ENCODE assay signal across 2 cellular contexts in the genomic region with DNA sequence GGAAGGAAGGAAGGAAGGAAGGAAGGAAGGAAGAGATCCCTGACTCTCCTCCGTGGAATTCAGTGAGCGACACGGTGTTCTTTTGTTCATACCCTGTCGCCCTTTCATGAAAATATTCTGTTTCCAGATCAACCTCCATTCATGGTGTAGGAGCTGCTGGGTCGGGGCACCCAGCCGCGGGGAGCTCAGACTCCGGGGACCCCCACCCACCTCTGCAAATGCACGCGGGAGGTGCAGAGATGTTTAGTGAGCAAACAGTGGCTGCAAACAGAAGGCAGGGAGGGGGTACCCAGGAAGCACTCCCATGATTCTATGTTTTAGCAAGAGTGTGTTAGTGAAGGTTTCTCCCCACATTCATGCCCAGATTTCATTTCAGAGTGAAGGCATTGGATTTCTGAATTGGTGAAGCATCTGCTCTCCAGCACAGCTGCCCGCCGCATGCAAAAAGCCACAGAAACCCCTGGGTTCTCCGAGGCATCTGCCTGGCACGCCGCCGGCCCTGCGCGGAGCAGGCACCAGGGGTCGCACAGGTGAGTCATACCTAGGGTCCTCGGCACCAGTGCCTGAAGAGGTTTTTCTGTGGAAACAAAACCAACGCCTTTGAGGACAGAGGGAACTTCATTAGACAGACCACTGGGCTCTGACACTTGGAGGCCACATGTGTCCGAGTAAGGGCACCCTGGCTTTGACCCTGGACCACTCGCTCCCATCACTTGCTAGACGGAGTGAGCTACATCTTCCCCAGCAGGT.
TF ChIP-seq lines count a peak whose summit lies in the region.

No MANE protein-coding gene starts in this region.

TF ChIP-seq in SK-N-SH, 30 proteins besides CTCF, POLR2A, EP300 and RAD21 (continued from another document):
- no peak for TF ChIP-seq TAF1 (IDR thresholded peaks at IDR 0.05; ENCODE audit: borderline replicate concordance, low read depth, low read length)
- no peak for TF ChIP-seq TCF12 (IDR thresholded peaks at IDR 0.05)
- no peak for TF ChIP-seq RXRA (IDR thresholded peaks at IDR 0.05; ENCODE audit: borderline replicate concordance, low read depth)
- no peak for TF ChIP-seq NFIC (IDR thresholded peaks at IDR 0.05; ENCODE audit: borderline replicate concordance)
- TF ChIP-seq, protein P1, sequence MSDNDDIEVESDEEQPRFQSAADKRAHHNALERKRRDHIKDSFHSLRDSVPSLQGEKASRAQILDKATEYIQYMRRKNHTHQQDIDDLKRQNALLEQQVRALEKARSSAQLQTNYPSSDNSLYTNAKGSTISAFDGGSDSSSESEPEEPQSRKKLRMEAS (IDR thresholded peaks at IDR 0.05; ENCODE audit: low read depth): no peak
- no peak for TF ChIP-seq GABPA (IDR thresholded peaks at IDR 0.05; ENCODE audit: low read depth)
- no peak for TF ChIP-seq FOXJ3 (CRISPR knock-in tag; IDR thresholded peaks at IDR 0.05)

TF ChIP-seq in SK-N-SH treated with all-trans-retinoic acid at 6 μM for 48 hours, 23 proteins besides CTCF, POLR2A, EP300 and RAD21 (continued from another document):
- TF ChIP-seq, protein P2, sequence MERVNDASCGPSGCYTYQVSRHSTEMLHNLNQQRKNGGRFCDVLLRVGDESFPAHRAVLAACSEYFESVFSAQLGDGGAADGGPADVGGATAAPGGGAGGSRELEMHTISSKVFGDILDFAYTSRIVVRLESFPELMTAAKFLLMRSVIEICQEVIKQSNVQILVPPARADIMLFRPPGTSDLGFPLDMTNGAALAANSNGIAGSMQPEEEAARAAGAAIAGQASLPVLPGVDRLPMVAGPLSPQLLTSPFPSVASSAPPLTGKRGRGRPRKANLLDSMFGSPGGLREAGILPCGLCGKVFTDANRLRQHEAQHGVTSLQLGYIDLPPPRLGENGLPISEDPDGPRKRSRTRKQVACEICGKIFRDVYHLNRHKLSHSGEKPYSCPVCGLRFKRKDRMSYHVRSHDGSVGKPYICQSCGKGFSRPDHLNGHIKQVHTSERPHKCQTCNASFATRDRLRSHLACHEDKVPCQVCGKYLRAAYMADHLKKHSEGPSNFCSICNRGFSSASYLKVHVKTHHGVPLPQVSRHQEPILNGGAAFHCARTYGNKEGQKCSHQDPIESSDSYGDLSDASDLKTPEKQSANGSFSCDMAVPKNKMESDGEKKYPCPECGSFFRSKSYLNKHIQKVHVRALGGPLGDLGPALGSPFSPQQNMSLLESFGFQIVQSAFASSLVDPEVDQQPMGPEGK (CRISPR knock-in tag; IDR thresholded peaks at IDR 0.05; ENCODE audit: borderline replicate concordance): no peak
- TF ChIP-seq PPARA (CRISPR knock-in tag; IDR thresholded peaks at IDR 0.05; ENCODE audit: borderline replicate concordance): no peak
- TF ChIP-seq, protein P3, sequence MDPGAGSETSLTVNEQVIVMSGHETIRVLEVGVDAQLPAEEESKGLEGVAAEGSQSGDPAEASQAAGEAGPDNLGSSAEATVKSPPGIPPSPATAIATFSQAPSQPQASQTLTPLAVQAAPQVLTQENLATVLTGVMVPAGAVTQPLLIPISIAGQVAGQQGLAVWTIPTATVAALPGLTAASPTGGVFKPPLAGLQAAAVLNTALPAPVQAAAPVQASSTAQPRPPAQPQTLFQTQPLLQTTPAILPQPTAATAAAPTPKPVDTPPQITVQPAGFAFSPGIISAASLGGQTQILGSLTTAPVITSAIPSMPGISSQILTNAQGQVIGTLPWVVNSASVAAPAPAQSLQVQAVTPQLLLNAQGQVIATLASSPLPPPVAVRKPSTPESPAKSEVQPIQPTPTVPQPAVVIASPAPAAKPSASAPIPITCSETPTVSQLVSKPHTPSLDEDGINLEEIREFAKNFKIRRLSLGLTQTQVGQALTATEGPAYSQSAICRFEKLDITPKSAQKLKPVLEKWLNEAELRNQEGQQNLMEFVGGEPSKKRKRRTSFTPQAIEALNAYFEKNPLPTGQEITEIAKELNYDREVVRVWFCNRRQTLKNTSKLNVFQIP (CRISPR knock-in tag; IDR thresholded peaks at IDR 0.05; ENCODE audit: borderline replicate concordance, low read depth): no peak
- TF ChIP-seq GLIS3 (CRISPR knock-in tag; IDR thresholded peaks at IDR 0.05): no peak
- no peak for TF ChIP-seq ZFP3 (CRISPR knock-in tag; IDR thresholded peaks at IDR 0.05)
- no peak for TF ChIP-seq BACH2 (CRISPR knock-in tag; IDR thresholded peaks at IDR 0.05; ENCODE audit: borderline replicate concordance)
- TF ChIP-seq OSR1 (CRISPR knock-in tag; IDR thresholded peaks at IDR 0.05): no peak
- TF ChIP-seq ARNTL (CRISPR knock-in tag; IDR thresholded peaks at IDR 0.05; ENCODE audit: borderline replicate concordance, low read depth): no peak
- TF ChIP-seq, protein P4, sequence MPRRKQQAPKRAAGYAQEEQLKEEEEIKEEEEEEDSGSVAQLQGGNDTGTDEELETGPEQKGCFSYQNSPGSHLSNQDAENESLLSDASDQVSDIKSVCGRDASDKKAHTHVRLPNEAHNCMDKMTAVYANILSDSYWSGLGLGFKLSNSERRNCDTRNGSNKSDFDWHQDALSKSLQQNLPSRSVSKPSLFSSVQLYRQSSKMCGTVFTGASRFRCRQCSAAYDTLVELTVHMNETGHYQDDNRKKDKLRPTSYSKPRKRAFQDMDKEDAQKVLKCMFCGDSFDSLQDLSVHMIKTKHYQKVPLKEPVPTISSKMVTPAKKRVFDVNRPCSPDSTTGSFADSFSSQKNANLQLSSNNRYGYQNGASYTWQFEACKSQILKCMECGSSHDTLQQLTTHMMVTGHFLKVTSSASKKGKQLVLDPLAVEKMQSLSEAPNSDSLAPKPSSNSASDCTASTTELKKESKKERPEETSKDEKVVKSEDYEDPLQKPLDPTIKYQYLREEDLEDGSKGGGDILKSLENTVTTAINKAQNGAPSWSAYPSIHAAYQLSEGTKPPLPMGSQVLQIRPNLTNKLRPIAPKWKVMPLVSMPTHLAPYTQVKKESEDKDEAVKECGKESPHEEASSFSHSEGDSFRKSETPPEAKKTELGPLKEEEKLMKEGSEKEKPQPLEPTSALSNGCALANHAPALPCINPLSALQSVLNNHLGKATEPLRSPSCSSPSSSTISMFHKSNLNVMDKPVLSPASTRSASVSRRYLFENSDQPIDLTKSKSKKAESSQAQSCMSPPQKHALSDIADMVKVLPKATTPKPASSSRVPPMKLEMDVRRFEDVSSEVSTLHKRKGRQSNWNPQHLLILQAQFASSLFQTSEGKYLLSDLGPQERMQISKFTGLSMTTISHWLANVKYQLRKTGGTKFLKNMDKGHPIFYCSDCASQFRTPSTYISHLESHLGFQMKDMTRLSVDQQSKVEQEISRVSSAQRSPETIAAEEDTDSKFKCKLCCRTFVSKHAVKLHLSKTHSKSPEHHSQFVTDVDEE (CRISPR knock-in tag; IDR thresholded peaks at IDR 0.05): no peak
- TF ChIP-seq, protein P5, sequence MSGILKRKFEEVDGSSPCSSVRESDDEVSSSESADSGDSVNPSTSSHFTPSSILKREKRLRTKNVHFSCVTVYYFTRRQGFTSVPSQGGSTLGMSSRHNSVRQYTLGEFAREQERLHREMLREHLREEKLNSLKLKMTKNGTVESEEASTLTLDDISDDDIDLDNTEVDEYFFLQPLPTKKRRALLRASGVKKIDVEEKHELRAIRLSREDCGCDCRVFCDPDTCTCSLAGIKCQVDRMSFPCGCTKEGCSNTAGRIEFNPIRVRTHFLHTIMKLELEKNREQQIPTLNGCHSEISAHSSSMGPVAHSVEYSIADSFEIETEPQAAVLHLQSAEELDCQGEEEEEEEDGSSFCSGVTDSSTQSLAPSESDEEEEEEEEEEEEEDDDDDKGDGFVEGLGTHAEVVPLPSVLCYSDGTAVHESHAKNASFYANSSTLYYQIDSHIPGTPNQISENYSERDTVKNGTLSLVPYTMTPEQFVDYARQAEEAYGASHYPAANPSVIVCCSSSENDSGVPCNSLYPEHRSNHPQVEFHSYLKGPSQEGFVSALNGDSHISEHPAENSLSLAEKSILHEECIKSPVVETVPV (CRISPR knock-in tag; IDR thresholded peaks at IDR 0.05): no peak
- TF ChIP-seq ESRRG (CRISPR knock-in tag; IDR thresholded peaks at IDR 0.05): no peak
- no peak for TF ChIP-seq CSDC2 (CRISPR knock-in tag; IDR thresholded peaks at IDR 0.05)
- TF ChIP-seq RARB (CRISPR knock-in tag; IDR thresholded peaks at IDR 0.05): no peak
- TF ChIP-seq ISL1 (CRISPR knock-in tag; IDR thresholded peaks at IDR 0.05): no peak
- TF ChIP-seq, protein P6, sequence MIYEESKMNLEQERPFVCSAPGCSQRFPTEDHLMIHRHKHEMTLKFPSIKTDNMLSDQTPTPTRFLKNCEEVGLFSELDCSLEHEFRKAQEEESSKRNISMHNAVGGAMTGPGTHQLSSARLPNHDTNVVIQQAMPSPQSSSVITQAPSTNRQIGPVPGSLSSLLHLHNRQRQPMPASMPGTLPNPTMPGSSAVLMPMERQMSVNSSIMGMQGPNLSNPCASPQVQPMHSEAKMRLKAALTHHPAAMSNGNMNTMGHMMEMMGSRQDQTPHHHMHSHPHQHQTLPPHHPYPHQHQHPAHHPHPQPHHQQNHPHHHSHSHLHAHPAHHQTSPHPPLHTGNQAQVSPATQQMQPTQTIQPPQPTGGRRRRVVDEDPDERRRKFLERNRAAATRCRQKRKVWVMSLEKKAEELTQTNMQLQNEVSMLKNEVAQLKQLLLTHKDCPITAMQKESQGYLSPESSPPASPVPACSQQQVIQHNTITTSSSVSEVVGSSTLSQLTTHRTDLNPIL (CRISPR knock-in tag; IDR thresholded peaks at IDR 0.05; ENCODE audit: low read depth): no peak
- TF ChIP-seq ZC3H10 (CRISPR knock-in tag; IDR thresholded peaks at IDR 0.05): no peak
